Comparison of ENCODE assay signal across 23 cellular contexts in genomic region chr12:83796527-83796926, GRCh38.
A peak's percentile ranks its signal among the peaks of the same experiment; 100 is the strongest.
DNase-seq lines count a peak whose midpoint lies in the region; ATAC-seq lines count a peak whose summit lies in the region.
"Had no signal": no experiment of that assay in that cellular context is flagged by ENCODE, and none has a peak within 500 bp of the region (broad histone marks: within the 10 kb centered on the region; RNA-seq: fewer than 3 reads in every experiment).

No MANE protein-coding gene starts in this region.

- no peak overlapping the region for H3K4me2 ChIP-seq in GM23248 (ENCODE audit: unreplicated experiment)
- H3K4me2 ChIP-seq: PC-9 had no signal

- H3K79me2 ChIP-seq in GM23248 (ENCODE audit: insufficient read depth) = no peaks in the 10 kb centered on the region

- H3K4me3 ChIP-seq in GM23248 = no peak overlapping the region
- no peak overlapping the region for H3K4me3 ChIP-seq in adipocyte (ENCODE audit: low read length)
- H3K4me3 ChIP-seq: PC-9, SJCRH30 had no signal

- H3K9me3 Mint-ChIP-seq in activated T-helper 2 cell treated with anti-CD3 and anti-CD28 coated beads, Interferon-gamma antibody, Interleukin-2, Interleukin-4, amounts not matched to agents 10 μg/mL and 5 μg/mL and 100 μg/mL, durations not matched to agents 14 hours and 24 hours and 36 hours = no peaks in the 10 kb centered on the region
- H3K9me3 Mint-ChIP-seq in activated CD8-positive, alpha-beta T cell treated with anti-CD3 and anti-CD28 coated beads, Interleukin-2, amount 10 ng/mL, durations not matched to agents 7 days and 5 days (ENCODE audit: insufficient read depth) = no peaks in the 10 kb centered on the region

- no peaks in the 10 kb centered on the region for H3K4me1 Mint-ChIP-seq in activated T-helper 2 cell treated with anti-CD3 and anti-CD28 coated beads, Interferon-gamma antibody, Interleukin-2, Interleukin-4, amounts not matched to agents 10 μg/mL and 5 μg/mL and 100 μg/mL, durations not matched to agents 14 hours and 24 hours and 36 hours (ENCODE audit: low read depth)
- H3K4me1 Mint-ChIP-seq in activated CD8-positive, alpha-beta T cell treated with anti-CD3 and anti-CD28 coated beads, Interleukin-2, amount 10 ng/mL, durations not matched to agents 7 days and 5 days (ENCODE audit: low read depth) = no peaks in the 10 kb centered on the region

- H3K27me3 Mint-ChIP-seq in activated T-helper 2 cell treated with anti-CD3 and anti-CD28 coated beads, Interferon-gamma antibody, Interleukin-2, Interleukin-4, amounts not matched to agents 10 μg/mL and 5 μg/mL and 100 μg/mL, durations not matched to agents 14 hours and 24 hours and 36 hours (ENCODE audit: low read depth) = no peaks in the 10 kb centered on the region
- no peaks in the 10 kb centered on the region for H3K27me3 Mint-ChIP-seq in activated CD8-positive, alpha-beta T cell treated with anti-CD3 and anti-CD28 coated beads, Interleukin-2, amount 10 ng/mL, durations not matched to agents 7 days and 5 days (ENCODE audit: low read depth)

- H3K27ac ChIP-seq in GM23248 = no peak overlapping the region
- H3K27ac ChIP-seq: PC-9, SJCRH30 had no signal

- no peaks in the 10 kb centered on the region for H3K27me3 ChIP-seq in GM23248 (replicated peaks; ENCODE audit: insufficient read depth)
- no peaks in the 10 kb centered on the region for H3K27me3 ChIP-seq in adipocyte (replicated peaks; ENCODE audit: control insufficient read depth, insufficient read depth, low read length)
- H3K27me3 ChIP-seq: SJCRH30 had no signal

- H3K27ac Mint-ChIP-seq in activated T-helper 2 cell treated with anti-CD3 and anti-CD28 coated beads, Interferon-gamma antibody, Interleukin-2, Interleukin-4, amounts not matched to agents 10 μg/mL and 5 μg/mL and 100 μg/mL, durations not matched to agents 14 hours and 24 hours and 36 hours = no peak overlapping the region
- H3K27ac Mint-ChIP-seq in activated CD8-positive, alpha-beta T cell treated with anti-CD3 and anti-CD28 coated beads, Interleukin-2, amount 10 ng/mL, durations not matched to agents 7 days and 5 days = no peak overlapping the region
- H3K27ac Mint-ChIP-seq: CD4-positive, alpha-beta memory T cell had no signal

- H3K9me3 ChIP-seq in GM23248 (ENCODE audit: low read depth) (no peaks in the 10 kb centered on the region), adipocyte (ENCODE audit: control insufficient read depth, low read length) (no peaks in the 10 kb centered on the region)
- H3K9me3 ChIP-seq: SJCRH30 had no signal

- CTCF ChIA-PET in activated CD8-positive, alpha-beta T cell treated with anti-CD3 and anti-CD28 coated beads, Interleukin-2, amount 10 ng/mL, durations not matched to agents 7 days and 5 days (lab: Charles Lee) = no interaction called here

- H3K36me3 ChIP-seq in GM23248 (ENCODE audit: low read depth) = no peaks in the 10 kb centered on the region
- H3K36me3 ChIP-seq in adipocyte (ENCODE audit: control insufficient read depth, insufficient read depth, low read length, severe bottlenecking) = no peaks in the 10 kb centered on the region
- H3K36me3 ChIP-seq: SJCRH30 had no signal

- peak overlapping the region; percentile 28 for H2AFZ ChIP-seq in GM23248
- H2AFZ ChIP-seq: PC-9 had no signal

- DNase-seq in GM23248 (peak; percentile 1), adipocyte (ENCODE audit: low read depth) (peak; percentile 2), islet precursor cell (peak; percentile 74), renal cortical epithelial cell (ENCODE audit: low read depth) (peak; percentile 8), medulla oblongata (ENCODE audit: extremely low spot score) (no peak)
- no peak for DNase-seq in activated T-helper 2 cell treated with anti-CD3 and anti-CD28 coated beads, Interferon-gamma antibody, Interleukin-2, Interleukin-4, amounts not matched to agents 10 μg/mL and 5 μg/mL and 100 μg/mL, durations not matched to agents 14 hours and 24 hours and 36 hours (ENCODE audit: low spot score)
- no peak for DNase-seq in activated CD8-positive, alpha-beta T cell treated with anti-CD3 and anti-CD28 coated beads, Interleukin-2, amount 10 ng/mL, durations not matched to agents 7 days and 5 days
- DNase-seq: C1 segment of cervical spinal cord; CD4-positive, alpha-beta memory T cell; COR-L47; DMS53; GOT3; IMR-90; KG1; MM.1S; NCI-H1694; NCI-H2029 treated with DMSO at 0.1 percent for 48 hours; NCI-H2227 treated with DMSO at 0.1 percent for 48 hours; NCI-H526 treated with DMSO at 0.1 percent for 48 hours; PC-9; SJCRH30 had no signal

- POLR2A ChIA-PET in activated CD8-positive, alpha-beta T cell treated with anti-CD3 and anti-CD28 coated beads, Interleukin-2, amount 10 ng/mL, durations not matched to agents 7 days and 5 days (lab: Charles Lee) = no interaction called here

- no peak overlapping the region for H3K4me3 Mint-ChIP-seq in activated T-helper 2 cell treated with anti-CD3 and anti-CD28 coated beads, Interferon-gamma antibody, Interleukin-2, Interleukin-4, amounts not matched to agents 10 μg/mL and 5 μg/mL and 100 μg/mL, durations not matched to agents 14 hours and 24 hours and 36 hours (ENCODE audit: low read depth)
- no peak overlapping the region for H3K4me3 Mint-ChIP-seq in activated CD8-positive, alpha-beta T cell treated with anti-CD3 and anti-CD28 coated beads, Interleukin-2, amount 10 ng/mL, durations not matched to agents 7 days and 5 days
- H3K4me3 Mint-ChIP-seq: CD4-positive, alpha-beta memory T cell had no signal

- no peaks in the 10 kb centered on the region for H3K9me2 ChIP-seq in GM23248 (ENCODE audit: insufficient read depth)

- in situ Hi-C loops in GM23248 (cut with MboI) = no loop called here

- no peaks in the 10 kb centered on the region for H4K20me1 ChIP-seq in GM23248 (ENCODE audit: insufficient read depth)

- no peak for ATAC-seq in activated CD8-positive, alpha-beta T cell treated with anti-CD3 and anti-CD28 coated beads, Interleukin-2, amount 10 ng/mL, durations not matched to agents 7 days and 5 days
- ATAC-seq: Right ventricle myocardium inferior, SK-N-SH treated with all-trans-retinoic acid at 6 μM for 48 hours had no signal

- intact Hi-C loops in activated T-helper 2 cell treated with anti-CD3 and anti-CD28 coated beads, Interferon-gamma antibody, Interleukin-2, Interleukin-4, amounts not matched to agents 10 μg/mL and 5 μg/mL and 100 μg/mL, durations not matched to agents 14 hours and 24 hours and 36 hours (cut with micrococcal nuclease) = no loop called here

- WGBS in GM23248 (ENCODE audit: low coverage in 1 of 2, low lambda C conversion rate in 2 of 2, missing lambda C conversion rate in 2 of 2), 2 experiments = 28 to 32% methylated on average over 3 of the region's 3 CpGs

- H3K4me1 ChIP-seq in GM23248 (ENCODE audit: insufficient read depth) = no peaks in the 10 kb centered on the region
- H3K4me1 ChIP-seq in adipocyte (ENCODE audit: control insufficient read depth, insufficient read depth, low read length) = peaks cover 15% of the 10 kb centered on the region
- H3K4me1 ChIP-seq: SJCRH30 had no signal

- H3K36me3 Mint-ChIP-seq in activated T-helper 2 cell treated with anti-CD3 and anti-CD28 coated beads, Interferon-gamma antibody, Interleukin-2, Interleukin-4, amounts not matched to agents 10 μg/mL and 5 μg/mL and 100 μg/mL, durations not matched to agents 14 hours and 24 hours and 36 hours (ENCODE audit: low read depth) = no peaks in the 10 kb centered on the region
- no peaks in the 10 kb centered on the region for H3K36me3 Mint-ChIP-seq in activated CD8-positive, alpha-beta T cell treated with anti-CD3 and anti-CD28 coated beads, Interleukin-2, amount 10 ng/mL, durations not matched to agents 7 days and 5 days (ENCODE audit: low read depth)
- H3K36me3 Mint-ChIP-seq: CD4-positive, alpha-beta memory T cell had no signal

- H3F3A ChIP-seq in GM23248 (ENCODE audit: insufficient read depth) = no peaks in the 10 kb centered on the region

- no peak overlapping the region for H3K9ac ChIP-seq in GM23248
- no peak overlapping the region for H3K9ac ChIP-seq in adipocyte (ENCODE audit: low read length)

Comparison
In these comparisons a context has a peak if more than half of its experiments do, and no peak if none do; other contexts are left out.
1. DNase-seq: peak in GM23248 (single experiment), adipocyte (single experiment), islet precursor cell (single experiment) and renal cortical epithelial cell (single experiment); none in medulla oblongata (single experiment), activated T-helper 2 cell treated with anti-CD3 and anti-CD28 coated beads, Interferon-gamma antibody, Interleukin-2, Interleukin-4, amounts not matched to agents 10 μg/mL and 5 μg/mL and 100 μg/mL, durations not matched to agents 14 hours and 24 hours and 36 hours (single experiment) and activated CD8-positive, alpha-beta T cell treated with anti-CD3 and anti-CD28 coated beads, Interleukin-2, amount 10 ng/mL, durations not matched to agents 7 days and 5 days (single experiment).